Comparison of ENCODE assay signal across 13 cellular contexts in the genomic region with DNA sequence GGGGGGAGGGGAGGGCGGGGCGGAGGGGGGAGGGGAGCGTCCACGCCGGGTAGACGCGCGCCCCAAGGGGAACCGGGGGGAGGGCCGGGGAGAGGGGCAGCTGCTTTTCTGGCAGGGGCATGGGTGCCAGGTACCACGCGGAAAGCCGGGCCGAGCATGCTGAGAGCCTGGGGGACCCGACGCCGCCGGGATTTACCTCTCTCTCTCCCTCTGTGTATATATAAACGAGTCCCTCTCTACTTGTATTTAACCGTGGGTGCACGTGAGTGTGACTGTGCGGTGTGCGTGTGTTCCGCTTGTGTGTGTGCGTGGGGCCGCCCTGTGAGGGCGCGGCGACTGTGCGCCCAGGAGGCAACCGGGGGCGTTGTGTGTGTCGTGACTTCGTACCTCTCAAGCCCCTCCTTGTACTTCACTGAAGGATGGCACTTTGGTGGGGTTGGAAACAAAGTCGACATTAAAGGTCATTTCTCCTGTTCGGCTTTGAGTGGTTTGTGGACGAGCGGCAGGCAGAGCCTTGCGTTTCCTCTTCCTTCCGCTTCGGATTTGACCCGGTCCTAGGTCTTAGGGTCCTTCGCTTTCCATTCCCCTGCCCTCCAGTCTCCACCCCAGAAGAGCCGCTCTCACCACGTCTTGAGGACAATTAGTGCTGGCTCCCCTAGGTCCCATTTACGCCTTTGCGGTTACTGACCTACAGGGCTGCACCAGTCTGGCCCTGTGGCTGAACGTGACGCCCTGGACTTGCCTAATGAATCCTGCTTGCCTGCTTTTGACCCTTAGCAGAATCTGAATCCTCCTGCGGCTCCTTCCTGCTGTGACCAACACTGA. TPM values are rescaled to one million over a fixed set of nuclear protein-coding genes. Genes with fewer than 3 reads are reported as not detected.
DNase-seq lines count a peak whose midpoint lies in the region; ATAC-seq, FAIRE-seq and TF ChIP-seq lines count a peak whose summit lies in the region.
"Had no signal": no experiment of that assay in that cellular context is flagged by ENCODE, and none has a peak within 500 bp of the region (broad histone marks: within the 10 kb centered on the region; RNA-seq: fewer than 3 reads in every experiment).

No MANE protein-coding gene starts in this region.

- no peaks in the 10 kb centered on the region for H3K36me3 ChIP-seq in mesodermal cell (ENCODE audit: control insufficient read depth, insufficient read depth, low read length)
- no peaks in the 10 kb centered on the region for H3K36me3 ChIP-seq in lower lobe of right lung

- DNase-seq in stimulated activated naive CD8-positive, alpha-beta T cell treated with anti-CD3 and anti-CD28 coated beads, Interleukin-15, Interleukin-2, amounts not matched to agents 100 U/mL and 50 U/mL, for 24 hours, result no peak
- no peak for DNase-seq in coronary artery (ENCODE audit: low spot score)
- DNase-seq in lower lobe of right lung, result no peak
- no peak for DNase-seq in urothelium cell line (ENCODE audit: low spot score)
- DNase-seq: cerebellar nuclear complex, KG1, SIG-M5 had no signal

- H3K27me3 Mint-ChIP-seq in stimulated activated naive CD8-positive, alpha-beta T cell treated with anti-CD3 and anti-CD28 coated beads, Interleukin-15, Interleukin-2, amounts not matched to agents 100 ng/mL and 50 ng/mL, for 24 hours, result peaks cover 60% of the 10 kb centered on the region

- peaks cover 26% of the 10 kb centered on the region for H3K4me1 ChIP-seq in mesodermal cell (ENCODE audit: control insufficient read depth, insufficient read depth, low read length, poor library complexity, severe bottlenecking)
- no peaks in the 10 kb centered on the region for H3K4me1 ChIP-seq in lower lobe of right lung

- no peak for TF ChIP-seq CTCF in coronary artery (IDR thresholded peaks at IDR 0.05)
- TF ChIP-seq CTCF in lower lobe of right lung (IDR thresholded peaks at IDR 0.05), result no peak

- no peaks in the 10 kb centered on the region for H3K36me3 Mint-ChIP-seq in stimulated activated naive CD8-positive, alpha-beta T cell treated with anti-CD3 and anti-CD28 coated beads, Interleukin-15, Interleukin-2, amounts not matched to agents 100 ng/mL and 50 ng/mL, for 24 hours (ENCODE audit: low read depth)

- no peak for FAIRE-seq in urothelium cell line (lab: Jason Lieb, UNC)
- FAIRE-seq: frontal cortex had no signal

- no peaks in the 10 kb centered on the region for H3K9me3 ChIP-seq in mesodermal cell (ENCODE audit: control insufficient read depth, low read length)
- no peaks in the 10 kb centered on the region for H3K9me3 ChIP-seq in lower lobe of right lung

- ATAC-seq in stimulated activated naive CD8-positive, alpha-beta T cell treated with anti-CD3 and anti-CD28 coated beads, Interleukin-15, Interleukin-2, amounts not matched to agents 100 U/mL and 50 U/mL, for 24 hours, result no peak
- ATAC-seq in lower lobe of right lung (no peak), GM19351 (IDR thresholded peaks at IDR 0.05; ENCODE audit: unreplicated experiment) (no peak), HG02870 (IDR thresholded peaks at IDR 0.05; ENCODE audit: unreplicated experiment) (no peak)

- 80 to 89% methylated on average over 31 of the region's 50 CpGs for WGBS in mesodermal cell (ENCODE audit: insufficient coverage in 2 of 2), 2 experiments

- peaks cover 7% of the 10 kb centered on the region for H3K4me1 Mint-ChIP-seq in stimulated activated naive CD8-positive, alpha-beta T cell treated with anti-CD3 and anti-CD28 coated beads, Interleukin-15, Interleukin-2, amounts not matched to agents 100 ng/mL and 50 ng/mL, for 24 hours (ENCODE audit: low read depth)

- no peak overlapping the region for H3K27ac Mint-ChIP-seq in stimulated activated naive CD8-positive, alpha-beta T cell treated with anti-CD3 and anti-CD28 coated beads, Interleukin-15, Interleukin-2, amounts not matched to agents 100 ng/mL and 50 ng/mL, for 24 hours

- H3K27ac ChIP-seq in coronary artery (no peak overlapping the region), mesodermal cell (ENCODE audit: low read depth, low read length, severe bottlenecking) (no peak overlapping the region), lower lobe of right lung (no peak overlapping the region)

- peaks cover 40% of the 10 kb centered on the region for H3K27me3 ChIP-seq in lower lobe of right lung (ENCODE audit: low read depth)

- peak overlapping the region; percentile 74 for H3K4me3 ChIP-seq in coronary artery
- peak overlapping the region; percentile 16 for H3K4me3 ChIP-seq in mesodermal cell (ENCODE audit: extremely low read depth, insufficient read depth, low read length, poor library complexity, severe bottlenecking)
- no peak overlapping the region for H3K4me3 ChIP-seq in lower lobe of right lung

- intact Hi-C loops in lower lobe of right lung (cut with DNase I), result no loop called here

- H3K9me3 Mint-ChIP-seq in stimulated activated naive CD8-positive, alpha-beta T cell treated with anti-CD3 and anti-CD28 coated beads, Interleukin-15, Interleukin-2, amounts not matched to agents 100 ng/mL and 50 ng/mL, for 24 hours, result no peaks in the 10 kb centered on the region

- H3K4me3 Mint-ChIP-seq in stimulated activated naive CD8-positive, alpha-beta T cell treated with anti-CD3 and anti-CD28 coated beads, Interleukin-15, Interleukin-2, amounts not matched to agents 100 ng/mL and 50 ng/mL, for 24 hours, result peak overlapping the region; percentile 76

RNA-seq across cellular contexts. Expression of a gene that starts 36.2 kb away (rescaled TPM):
- polyA plus RNA-seq in mesodermal cell (2013, experiment 1 of 2), result 38.9 TPM
- polyA plus RNA-seq in mesodermal cell (2013, experiment 2 of 2), result 47.1 TPM
- total RNA-seq in lower lobe of right lung, result 44.6 TPM

RNA-seq across cellular contexts. Expression of a gene that starts 56.5 kb away (rescaled TPM):
- 1.7 TPM for polyA plus RNA-seq in mesodermal cell (2013, experiment 1 of 2)
- 2.4 TPM for polyA plus RNA-seq in mesodermal cell (2013, experiment 2 of 2)
- 3.8 TPM for total RNA-seq in lower lobe of right lung
- total RNA-seq: activated CD8-positive, alpha-beta memory T cell treated with anti-CD3 and anti-CD28 coated beads for 36 hours had no signal
